20 cellular contexts compared by ENCODE assay signal in genomic region chr16:79883494-79883893, GRCh38.
A peak's percentile ranks its signal among the peaks of the same experiment; 100 is the strongest.
DNase-seq lines count a peak whose midpoint lies in the region; ATAC-seq, FAIRE-seq and TF ChIP-seq lines count a peak whose summit lies in the region.
"Had no signal": no experiment of that assay in that cellular context is flagged by ENCODE, and none has a peak within 500 bp of the region (broad histone marks: within the 10 kb centered on the region; RNA-seq: fewer than 3 reads in every experiment).

No MANE protein-coding gene starts in this region.

- H3K9me2 ChIP-seq in PC-3 (replicated peaks; ENCODE audit: low read length) (no peaks in the 10 kb centered on the region), OCI-LY7 (ENCODE audit: insufficient read depth, low read length) (no peaks in the 10 kb centered on the region)

- H3F3A ChIP-seq in PC-3 (ENCODE audit: low read length, unreplicated experiment), result no peaks in the 10 kb centered on the region

- H3K4me1 ChIP-seq in kidney (ENCODE audit: control insufficient read depth in 1 of 2, insufficient read depth in 1 of 2, low read depth in 1 of 2, low read length in 2 of 2) (no peaks in the 10 kb centered on the region), PC-3 (ENCODE audit: insufficient read depth, low read length) (no peaks in the 10 kb centered on the region), OCI-LY7 (ENCODE audit: insufficient read depth, low read length, poor library complexity, severe bottlenecking) (no peaks in the 10 kb centered on the region)
- H3K4me1 ChIP-seq: BE2C, Caco-2 had no signal

- H3K9ac ChIP-seq in kidney (ENCODE audit: low read length in 2 of 2), result no peak overlapping the region
- H3K9ac ChIP-seq in PC-3 (ENCODE audit: low read length), result no peak overlapping the region
- H3K9ac ChIP-seq: BLaER1 had no signal

- H2AFZ ChIP-seq in PC-3 (ENCODE audit: low read length) (no peak overlapping the region), OCI-LY7 (ENCODE audit: low read length) (no peak overlapping the region)

- H3K4me3 ChIP-seq in LNCaP clone FGC (ENCODE audit: low read depth, low read length) (no peak overlapping the region), kidney (ENCODE audit: low read length in 2 of 2) (no peak overlapping the region), PC-3 (ENCODE audit: low read length) (no peak overlapping the region), OCI-LY7 (ENCODE audit: low read depth, low read length, poor library complexity, severe bottlenecking) (no peak overlapping the region)
- H3K4me3 ChIP-seq: BLaER1 had no signal

- ATAC-seq in HG02981 (IDR thresholded peaks at IDR 0.05; ENCODE audit: unreplicated experiment) (no peak), PC-3 (no peak), GM18858 (IDR thresholded peaks at IDR 0.05; ENCODE audit: unreplicated experiment) (no peak)
- ATAC-seq: CD8-positive, alpha-beta T cell had no signal

- H3K4me2 ChIP-seq in PC-3 (ENCODE audit: low read length) (no peak overlapping the region), OCI-LY7 (ENCODE audit: low read length) (no peak overlapping the region)
- H3K4me2 ChIP-seq: BLaER1 had no signal

- BruUV-seq in PC-3 (replicated peaks; lab: Mats Ljungman, UMichigan) (no TSS peak), OCI-LY7 (replicated peaks; lab: Mats Ljungman, UMichigan) (no TSS peak)

- no peak for TF ChIP-seq CTCF in 22Rv1 (IDR thresholded peaks at IDR 0.05)
- no peak for TF ChIP-seq CTCF in LNCaP clone FGC (IDR thresholded peaks at IDR 0.05; ENCODE audit: control insufficient read depth, extremely low read depth, insufficient read depth)
- TF ChIP-seq CTCF in kidney (IDR thresholded peaks at IDR 0.05; ENCODE audit: borderline replicate concordance, extremely low read depth, insufficient read depth), result no peak
- TF ChIP-seq CTCF in PC-3 (conservative IDR thresholded peaks at IDR 0.05; ENCODE audit: low read depth, low read length), result no peak
- TF ChIP-seq CTCF in OCI-LY7 (conservative IDR thresholded peaks at IDR 0.05; ENCODE audit: low read length), result no peak

- POLR2A ChIA-PET in PC-3 (lab: Charles Lee; ENCODE audit: unreplicated experiment), result no interaction called here
- POLR2A ChIA-PET in OCI-LY7 (lab: Charles Lee), result no interaction called here

- H3K27ac ChIP-seq in 22Rv1, result peak overlapping the region; percentile 9
- no peak overlapping the region for H3K27ac ChIP-seq in kidney (ENCODE audit: low read depth in 2 of 2, low read length in 2 of 2)
- no peak overlapping the region for H3K27ac ChIP-seq in PC-3 (ENCODE audit: low read length)
- no peak overlapping the region for H3K27ac ChIP-seq in OCI-LY7 (ENCODE audit: low read depth, low read length, poor library complexity, severe bottlenecking)
- H3K27ac ChIP-seq: BLaER1 had no signal

- H3K36me3 ChIP-seq in kidney (ENCODE audit: control insufficient read depth in 1 of 2, insufficient read depth in 2 of 2, low read length in 2 of 2) (no peaks in the 10 kb centered on the region), PC-3 (ENCODE audit: low read depth, low read length) (no peaks in the 10 kb centered on the region), OCI-LY7 (ENCODE audit: insufficient read depth, low read length) (no peaks in the 10 kb centered on the region)
- H3K36me3 ChIP-seq: BE2C, BLaER1 had no signal

- H4K20me1 ChIP-seq in PC-3 (ENCODE audit: low read length) (no peaks in the 10 kb centered on the region), OCI-LY7 (ENCODE audit: insufficient read depth, low read length) (no peaks in the 10 kb centered on the region)
- H4K20me1 ChIP-seq: BLaER1 had no signal

- H3K9me3 ChIP-seq in kidney (ENCODE audit: control insufficient read depth in 1 of 2, low read length in 2 of 2), result no peaks in the 10 kb centered on the region
- H3K9me3 ChIP-seq in PC-3 (ENCODE audit: low read length), result no peaks in the 10 kb centered on the region
- H3K9me3 ChIP-seq in OCI-LY7 (ENCODE audit: low read length), result no peaks in the 10 kb centered on the region
- H3K9me3 ChIP-seq: BE2C, BLaER1, Caco-2 had no signal

- peak; percentile 98 for FAIRE-seq in endometrium (lab: Jason Lieb, UNC)
- peak; percentile 11 for FAIRE-seq in kidney (lab: Jason Lieb, UNC)
- FAIRE-seq: D721Med had no signal

- DNase-seq in LNCaP clone FGC (ENCODE audit: low read depth) (peak; percentile 63), kidney (no peak), PC-3 (no peak), OCI-LY7 (ENCODE audit: low spot score) (no peak)
- DNase-seq: 8988T; ACHN; BE2C; C1 segment of cervical spinal cord; Caco-2; Calu3; CD4-positive, alpha-beta T cell; CD8-positive, alpha-beta T cell; DMS79 treated with DMSO at 0.1 percent for 48 hours; GF-D8 had no signal

- H3K27me3 ChIP-seq in PC-3 (ENCODE audit: low read length), result no peaks in the 10 kb centered on the region
- H3K27me3 ChIP-seq: BE2C, BLaER1 had no signal

- CTCF ChIA-PET in PC-3 (lab: Charles Lee) (no interaction called here), OCI-LY7 (lab: Charles Lee; ENCODE audit: unreplicated experiment) (no interaction called here)

- intact Hi-C loops in kidney (cut with DNase I), result no loop called here
- intact Hi-C loops in PC-3 (cut with micrococcal nuclease), result no loop called here
- intact Hi-C loops in OCI-LY7 (cut with micrococcal nuclease; ENCODE audit: unreplicated experiment), result no loop called here

- H3K79me2 ChIP-seq in PC-3 (ENCODE audit: low read length) (no peaks in the 10 kb centered on the region), OCI-LY7 (ENCODE audit: insufficient read depth, low read depth, low read length) (no peaks in the 10 kb centered on the region)
